Comparison of ENCODE assay signal across 24 cellular contexts in the genomic region with DNA sequence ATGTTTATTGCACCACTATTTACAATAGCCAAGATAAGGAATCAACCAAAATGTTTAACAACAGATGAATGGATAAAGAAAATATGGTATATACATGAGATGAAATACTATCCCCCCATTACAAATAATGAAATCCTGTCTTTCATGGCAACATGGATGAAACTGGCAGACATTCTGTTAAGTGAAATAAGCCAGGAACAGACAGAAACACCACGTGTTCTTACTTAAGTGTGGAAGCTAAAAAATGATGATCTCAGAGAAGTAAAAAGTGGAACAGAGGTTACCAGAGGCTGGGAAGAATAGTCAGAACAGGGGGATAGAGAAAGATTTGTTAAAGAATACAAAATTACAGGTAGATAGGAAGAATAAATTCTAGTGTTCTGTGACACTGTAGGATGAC.
DNase-seq lines count a peak whose midpoint lies in the region; ATAC-seq and TF ChIP-seq lines count a peak whose summit lies in the region.
"Had no signal": no experiment of that assay in that cellular context is flagged by ENCODE, and none has a peak within 500 bp of the region (broad histone marks: within the 10 kb centered on the region; RNA-seq: fewer than 3 reads in every experiment).

No MANE protein-coding gene starts in this region.

- peak overlapping the region in 2 of 5 experiments; percentile 1 to 30 for H3K4me3 Mint-ChIP-seq in brain
- H3K4me3 Mint-ChIP-seq: CD14-positive monocyte had no signal

- peak overlapping the region; percentile 6 to 75 (median 16) for H3K27ac Mint-ChIP-seq in brain

- peaks cover 13% of the 10 kb centered on the region for H3K9me3 ChIP-seq in KOPT-K1 (ENCODE audit: insufficient read depth, low read length, poor library complexity, severe bottlenecking)
- H3K9me3 ChIP-seq: suprapubic skin, vagina had no signal

- H3K9me3 Mint-ChIP-seq in brain, result peaks cover 0 to 27% (median 14%) of the 10 kb centered on the region in 5 experiments

- TF ChIP-seq CTCF in AG10803 (conservative IDR thresholded peaks at IDR 0.05; ENCODE audit: low read length) (no peak), brain (conservative IDR thresholded peaks at IDR 0.05) (no peak)

- peaks cover 9% of the 10 kb centered on the region for H3K27me3 Mint-ChIP-seq in brain
- H3K27me3 Mint-ChIP-seq: naive B cell had no signal

- peak; percentile 44 for DNase-seq in AG10803 (ENCODE audit: low read depth)
- peak; percentile 21 for DNase-seq in iris pigment epithelial cell (ENCODE audit: low read depth)
- no peak for DNase-seq in stimulated activated naive CD4-positive, alpha-beta T cell treated with Interleukin-2 at 50 U/mL for 16 hours (lab: John Stamatoyannopoulos, UW)
- no peak for DNase-seq in activated CD4-positive, CD25-positive, alpha-beta regulatory T cell (lab: John Stamatoyannopoulos, UW)
- DNase-seq: ACHN; activated effector memory CD4-positive, alpha-beta T cell treated with Interleukin-2 at 50 U/mL for 16 hours; aorta; effector memory CD4-positive, alpha-beta T cell; MM.1S; naive B cell; NCI-H187; NCI-H226; PC-9; posterior cingulate gyrus; SJCRH30 had no signal

- no peaks in the 10 kb centered on the region for H3K36me3 ChIP-seq in KOPT-K1 (ENCODE audit: insufficient read depth, low read length)
- H3K36me3 ChIP-seq: SJCRH30, suprapubic skin, vagina had no signal

- H3K4me3 ChIP-seq in AG10803 (ENCODE audit: low read length), result no peak overlapping the region
- H3K4me3 ChIP-seq: PC-9, SJCRH30, suprapubic skin, vagina had no signal

- peak overlapping the region; percentile 50 for H3K27ac ChIP-seq in KOPT-K1 (ENCODE audit: low read depth, low read length, poor library complexity, severe bottlenecking)
- H3K27ac ChIP-seq: PC-9, SJCRH30, suprapubic skin, vagina had no signal

- H3K4me1 Mint-ChIP-seq in brain, result peaks cover 26% of the 10 kb centered on the region

- ATAC-seq in GM21515 (IDR thresholded peaks at IDR 0.05; ENCODE audit: unreplicated experiment), result no peak
- ATAC-seq in HG02678 (IDR thresholded peaks at IDR 0.05; ENCODE audit: unreplicated experiment), result no peak
- ATAC-seq: activated CD4-positive, CD25-positive, alpha-beta regulatory T cell treated with anti-CD3 and anti-CD28 coated beads, Interleukin-2, amount 50 U/mL, for 24 hours; HCT116 had no signal

- H3K36me3 Mint-ChIP-seq in brain, result no peaks in the 10 kb centered on the region

Comparison
In these comparisons a context has a peak if more than half of its experiments do, and no peak if none do; other contexts are left out.
1. DNase-seq: peak in AG10803 (single experiment) and iris pigment epithelial cell (single experiment); none in stimulated activated naive CD4-positive, alpha-beta T cell treated with Interleukin-2 at 50 U/mL for 16 hours (single experiment) and activated CD4-positive, CD25-positive, alpha-beta regulatory T cell (0 of 4).